In genomic region chr7:116975024-116975423, GRCh38 we compare ENCODE assay signal across 4 cellular contexts. TPM values are rescaled to one million over a fixed set of nuclear protein-coding genes. Genes with fewer than 3 reads are reported as not detected.
A peak's percentile ranks its signal among the peaks of the same experiment; 100 is the strongest.
DNase-seq lines count a peak whose midpoint lies in the region; ATAC-seq, FAIRE-seq and TF ChIP-seq lines count a peak whose summit lies in the region.
"Not testable (repeated sequence)": the region's sequence is repeated elsewhere in the genome, so short reads cannot be mapped to it uniquely, and the experiment has no call there.

No MANE protein-coding gene starts in this region.

- not testable (repeated sequence) for H3K27me3 Mint-ChIP-seq in activated T-helper 2 cell treated with anti-CD3 and anti-CD28 coated beads, Interferon-gamma antibody, Interleukin-2, Interleukin-4, amounts not matched to agents 10 μg/mL and 5 μg/mL and 100 μg/mL, durations not matched to agents 14 hours and 24 hours and 36 hours (ENCODE audit: low read depth); central memory CD8-positive, alpha-beta T cell
- peaks cover 10% of the 10 kb centered on the region for H3K27me3 Mint-ChIP-seq in endothelial cell (ENCODE audit: unreplicated experiment)

- not testable (repeated sequence) for H3K4me3 Mint-ChIP-seq in activated T-helper 2 cell treated with anti-CD3 and anti-CD28 coated beads, Interferon-gamma antibody, Interleukin-2, Interleukin-4, amounts not matched to agents 10 μg/mL and 5 μg/mL and 100 μg/mL, durations not matched to agents 14 hours and 24 hours and 36 hours (ENCODE audit: low read depth); central memory CD8-positive, alpha-beta T cell
- peak overlapping the region; percentile 75 for H3K4me3 Mint-ChIP-seq in endothelial cell (ENCODE audit: unreplicated experiment)

- not testable (repeated sequence) for FAIRE-seq in K562 (lab: Jason Lieb, UNC)

- not testable (repeated sequence) for TF ChIP-seq EP300 in K562 (IDR thresholded peaks at IDR 0.05; ENCODE audit: low read length)

- not testable (repeated sequence) for H3K4me3 ChIP-seq in K562

- peaks cover 11% of the 10 kb centered on the region for H3K4me1 Mint-ChIP-seq in activated T-helper 2 cell treated with anti-CD3 and anti-CD28 coated beads, Interferon-gamma antibody, Interleukin-2, Interleukin-4, amounts not matched to agents 10 μg/mL and 5 μg/mL and 100 μg/mL, durations not matched to agents 14 hours and 24 hours and 36 hours (ENCODE audit: low read depth)
- H3K4me1 Mint-ChIP-seq in central memory CD8-positive, alpha-beta T cell = peaks cover 11% of the 10 kb centered on the region
- H3K4me1 Mint-ChIP-seq in endothelial cell (ENCODE audit: unreplicated experiment) = peaks cover 69% of the 10 kb centered on the region

- WGBS in K562 (ENCODE audit: insufficient coverage, low coverage, missing lambda C conversion rate) = 83% methylated on average over 3 of the region's 3 CpGs

- H3K27me3 ChIP-seq in K562 (ENCODE audit: control insufficient read depth in 2 of 2, insufficient read depth in 2 of 2, low read length in 2 of 2) = not testable (repeated sequence)

- H3K27ac ChIP-seq in K562 (ENCODE audit: extremely low read depth, low read depth, low read length) = not testable (repeated sequence)

- BruUV-seq in K562 (replicated peaks; lab: Mats Ljungman, UMichigan) = not testable (repeated sequence)

- CTCF ChIA-PET in K562 (lab: Yijun Ruan, JAX; ENCODE audit: low intra/inter-chr PET ratio) = not testable (repeated sequence)

- H3K4me2 ChIP-seq in K562 (ENCODE audit: insufficient read depth, low read length) = not testable (repeated sequence)

- H3K9me3 Mint-ChIP-seq in activated T-helper 2 cell treated with anti-CD3 and anti-CD28 coated beads, Interferon-gamma antibody, Interleukin-2, Interleukin-4, amounts not matched to agents 10 μg/mL and 5 μg/mL and 100 μg/mL, durations not matched to agents 14 hours and 24 hours and 36 hours; central memory CD8-positive, alpha-beta T cell; endothelial cell (ENCODE audit: unreplicated experiment): not testable (repeated sequence)

- ATAC-seq in K562; central memory CD8-positive, alpha-beta T cell (replicated peaks; ENCODE audit: extremely low read depth, poor library complexity, severe bottlenecking): not testable (repeated sequence)

- H3K79me2 ChIP-seq in K562 (ENCODE audit: control insufficient read depth, insufficient read depth, low read length) = peaks cover 13% of the 10 kb centered on the region; the same call in 2 of the 3 replicates

- not testable (repeated sequence) for H4K20me1 ChIP-seq in K562 (replicated peaks; ENCODE audit: control insufficient read depth, insufficient read depth, low read length)

- not testable (repeated sequence) for TF ChIP-seq POLR2A in K562 (conservative IDR thresholded peaks at IDR 0.05)

- not testable (repeated sequence) for TF ChIP-seq RAD21 in K562 (CRISPR knock-in tag; conservative IDR thresholded peaks at IDR 0.05 in 1 of 2, IDR thresholded peaks at IDR 0.05 in 1 of 2)

- not testable (repeated sequence) for H3K36me3 ChIP-seq in K562 (ENCODE audit: control insufficient read depth, insufficient read depth, low read length)

- peak overlapping the region; percentile 36 for H3K27ac Mint-ChIP-seq in activated T-helper 2 cell treated with anti-CD3 and anti-CD28 coated beads, Interferon-gamma antibody, Interleukin-2, Interleukin-4, amounts not matched to agents 10 μg/mL and 5 μg/mL and 100 μg/mL, durations not matched to agents 14 hours and 24 hours and 36 hours
- H3K27ac Mint-ChIP-seq in central memory CD8-positive, alpha-beta T cell (ENCODE audit: low read depth) = peak overlapping the region; percentile 17
- not testable (repeated sequence) for H3K27ac Mint-ChIP-seq in endothelial cell (ENCODE audit: unreplicated experiment)

- H3K9me3 ChIP-seq in K562 (replicated peaks; ENCODE audit: control insufficient read depth, insufficient read depth, low read depth, low read length) = not testable (repeated sequence)

- TF ChIP-seq CTCF in K562 (IDR thresholded peaks at IDR 0.05 in 2 of 3, conservative IDR thresholded peaks at IDR 0.05 in 1 of 3; ENCODE audit: insufficient read depth in 2 of 3, low read depth in 1 of 3, low read length in 3 of 3); endothelial cell (IDR thresholded peaks at IDR 0.05; ENCODE audit: unreplicated experiment): not testable (repeated sequence)

- H3K9me1 ChIP-seq in K562 (ENCODE audit: control insufficient read depth, insufficient read depth, low read length) = not testable (repeated sequence)

- H2AFZ ChIP-seq in K562 (ENCODE audit: low read depth, low read length) = not testable (repeated sequence)

- H3K36me3 Mint-ChIP-seq in activated T-helper 2 cell treated with anti-CD3 and anti-CD28 coated beads, Interferon-gamma antibody, Interleukin-2, Interleukin-4, amounts not matched to agents 10 μg/mL and 5 μg/mL and 100 μg/mL, durations not matched to agents 14 hours and 24 hours and 36 hours (ENCODE audit: low read depth); central memory CD8-positive, alpha-beta T cell (ENCODE audit: insufficient read depth): not testable (repeated sequence)
- peaks cover 19% of the 10 kb centered on the region for H3K36me3 Mint-ChIP-seq in endothelial cell (ENCODE audit: low read depth, unreplicated experiment)

- intact Hi-C loops in activated T-helper 2 cell treated with anti-CD3 and anti-CD28 coated beads, Interferon-gamma antibody, Interleukin-2, Interleukin-4, amounts not matched to agents 10 μg/mL and 5 μg/mL and 100 μg/mL, durations not matched to agents 14 hours and 24 hours and 36 hours (cut with micrococcal nuclease); K562 (cut with micrococcal nuclease): not testable (repeated sequence)

- not testable (repeated sequence) for DNase-seq in activated T-helper 2 cell treated with anti-CD3 and anti-CD28 coated beads, Interferon-gamma antibody, Interleukin-2, Interleukin-4, amounts not matched to agents 10 μg/mL and 5 μg/mL and 100 μg/mL, durations not matched to agents 14 hours and 24 hours and 36 hours (ENCODE audit: low spot score); K562 (ENCODE audit: extremely low read depth in 1 of 4, low spot score in 3 of 4); central memory CD8-positive, alpha-beta T cell (ENCODE audit: low spot score in 2 of 2); endothelial cell (ENCODE audit: low spot score)

- in situ Hi-C loops in K562 (cut with MboI) = not testable (repeated sequence)

- POLR2A ChIA-PET in K562 (lab: Yijun Ruan, JAX) = not testable (repeated sequence)

- not testable (repeated sequence) for H3K9ac ChIP-seq in K562 (ENCODE audit: insufficient read depth in 1 of 2, low read depth in 2 of 2, low read length in 2 of 2)

- H3K4me1 ChIP-seq in K562 (replicated peaks in 1 of 2; ENCODE audit: control insufficient read depth in 2 of 2, insufficient read depth in 2 of 2, low read length in 2 of 2) = peaks cover 8 to 31% of the 10 kb centered on the region in 2 experiments

TF ChIP-seq in K562, 482 proteins besides CTCF, POLR2A, EP300 and RAD21:
- peak; percentile 92 for TF ChIP-seq ZNF431 (CRISPR knock-in tag; IDR thresholded peaks at IDR 0.05)

RNA-seq across cellular contexts. Expression of gene ST7, which starts 21.7 kb away (rescaled TPM):
- total RNA-seq in activated T-helper 2 cell treated with anti-CD3 and anti-CD28 coated beads, Interferon-gamma antibody, Interleukin-2, Interleukin-4, amounts not matched to agents 10 μg/mL and 5 μg/mL and 100 μg/mL, durations not matched to agents 14 hours and 24 hours and 36 hours = 8.0 and 10.0 TPM in 2 replicates
- total RNA-seq in K562 (2011; cell fraction: chromatin; rRNA removed; ENCODE audit: low replicate concordance) = 99.4 and 111 TPM in 2 replicates
- 89.4 and 90.1 TPM in 2 replicates for total RNA-seq in K562 (2011; cell fraction: nucleolus; rRNA removed)
- 107 and 111 TPM in 2 replicates for total RNA-seq in K562 (2011; cell fraction: nucleoplasm; rRNA removed)
- total RNA-seq in K562 (2014; rRNA removed) = 45.5 and 46.1 TPM in 2 replicates
- 23.9 and 24.9 TPM in 2 replicates for total RNA-seq in K562 (2014; rRNA removed; fragmentation: Illumina TruSeq; extraction: Trizol)
- 36.9 and 37.2 TPM in 2 replicates for total RNA-seq in K562 (2015; rRNA removed; fragmentation: Illumina TruSeq; extraction: Trizol)
- total RNA-seq in K562 (2021) = 31.1 and 34.1 TPM in 2 replicates
- 32.7 and 52.8 TPM in 2 replicates for polyA plus RNA-seq in K562 (2011; rRNA removed)
- polyA plus RNA-seq in K562 (2011; cell fraction: cytosol; rRNA removed) = 26.2 and 27.3 TPM in 2 replicates
- polyA plus RNA-seq in K562 (2011; cell fraction: nucleus; rRNA removed) = 40.7 and 45.7 TPM in 2 replicates
- polyA plus RNA-seq in K562 (2012) = 42.1 and 46.6 TPM in 2 replicates
- 41.7 and 56.3 TPM in 2 replicates for polyA plus RNA-seq in K562 (2014; fragmentation: Illumina TruSeq; extraction: Trizol)
- polyA plus RNA-seq in K562 (2014; fragmentation: Nextera tagmentation; extraction: Ambion mirVana) = 10 to 100 TPM; 30.9 to 47.6 TPM
- 28.4 and 42.3 TPM in 2 replicates for polyA plus RNA-seq in K562 (2014; rRNA removed)
- 59.1 and 77.6 TPM in 2 replicates for polyA minus RNA-seq in K562 (2011; rRNA and poly(A)+ RNA removed)
- 21.3 and 32.6 TPM in 2 replicates for polyA minus RNA-seq in K562 (2011; cell fraction: cytosol; rRNA and poly(A)+ RNA removed)
- polyA minus RNA-seq in K562 (2011; cell fraction: nucleus; rRNA and poly(A)+ RNA removed) = 66.8 and 85.0 TPM in 2 replicates
- total RNA-seq in endothelial cell (ENCODE audit: unreplicated experiment) = 44.1 TPM
